ENCODE assay signal across 20 cellular contexts in genomic region chr6:29436730-29437129, GRCh38. TPM values are rescaled to one million over a fixed set of nuclear protein-coding genes. Genes with fewer than 3 reads are reported as not detected.
"Had no signal": no experiment of that assay in that cellular context is flagged by ENCODE, and none has a peak within 500 bp of the region (broad histone marks: within the 10 kb centered on the region; RNA-seq: fewer than 3 reads in every experiment).

No MANE protein-coding gene starts in this region.

RNA-seq across cellular contexts. Expression of gene OR10C1, which starts 2.4 kb away (rescaled TPM):
- total RNA-seq: activated CD8-positive, alpha-beta memory T cell treated with anti-CD3 and anti-CD28 coated beads for 36 hours; activated naive CD4-positive, alpha-beta T cell treated with anti-CD3 and anti-CD28 coated beads for 36 hours; activated naive CD8-positive, alpha-beta T cell treated with anti-CD3 and anti-CD28 coated beads for 36 hours; activated T-helper 1 cell treated with anti-CD3 and anti-CD28 coated beads, Interleukin-12 subunit alpha, Interleukin-12 subunit beta, Interleukin-2, Interleukin-4 antibody, amounts not matched to agents 30 ng/mL and 10 ng/mL and 1 ng/mL, durations not matched to agents 14 hours and 24 hours and 36 hours; adrenal gland; aorta; body of pancreas; dermis blood vessel endothelial cell; esophagus squamous epithelium; glomerular endothelial cell; heart right ventricle; left ventricle myocardium inferior; lung; mucosa of gallbladder; osteocyte; posterior vena cava; spleen; suprapubic skin; tibial nerve; urinary bladder had no signal
- polyA plus RNA-seq: adrenal gland, aorta, heart right ventricle, lung, spleen, urinary bladder had no signal

RNA-seq across cellular contexts. Expression of gene OR11A1, which starts 20.1 kb away (rescaled TPM):
- total RNA-seq: activated CD8-positive, alpha-beta memory T cell treated with anti-CD3 and anti-CD28 coated beads for 36 hours; activated naive CD4-positive, alpha-beta T cell treated with anti-CD3 and anti-CD28 coated beads for 36 hours; activated naive CD8-positive, alpha-beta T cell treated with anti-CD3 and anti-CD28 coated beads for 36 hours; activated T-helper 1 cell treated with anti-CD3 and anti-CD28 coated beads, Interleukin-12 subunit alpha, Interleukin-12 subunit beta, Interleukin-2, Interleukin-4 antibody, amounts not matched to agents 30 ng/mL and 10 ng/mL and 1 ng/mL, durations not matched to agents 14 hours and 24 hours and 36 hours; adrenal gland; aorta; body of pancreas; dermis blood vessel endothelial cell; esophagus squamous epithelium; glomerular endothelial cell; heart right ventricle; left ventricle myocardium inferior; lung; mucosa of gallbladder; osteocyte; posterior vena cava; spleen; suprapubic skin; tibial nerve; urinary bladder had no signal
- polyA plus RNA-seq: adrenal gland, aorta, heart right ventricle, lung, spleen, urinary bladder had no signal

RNA-seq across cellular contexts. Expression of gene OR2H1, which starts 20.2 kb away (rescaled TPM):
- total RNA-seq: activated CD8-positive, alpha-beta memory T cell treated with anti-CD3 and anti-CD28 coated beads for 36 hours; activated naive CD4-positive, alpha-beta T cell treated with anti-CD3 and anti-CD28 coated beads for 36 hours; activated naive CD8-positive, alpha-beta T cell treated with anti-CD3 and anti-CD28 coated beads for 36 hours; activated T-helper 1 cell treated with anti-CD3 and anti-CD28 coated beads, Interleukin-12 subunit alpha, Interleukin-12 subunit beta, Interleukin-2, Interleukin-4 antibody, amounts not matched to agents 30 ng/mL and 10 ng/mL and 1 ng/mL, durations not matched to agents 14 hours and 24 hours and 36 hours; adrenal gland; aorta; body of pancreas; dermis blood vessel endothelial cell; esophagus squamous epithelium; glomerular endothelial cell; heart right ventricle; left ventricle myocardium inferior; lung; mucosa of gallbladder; osteocyte; posterior vena cava; spleen; suprapubic skin; tibial nerve; urinary bladder had no signal
- polyA plus RNA-seq: adrenal gland, aorta, heart right ventricle, lung, spleen, urinary bladder had no signal

RNA-seq across cellular contexts. Expression of gene OR12D1, which starts 22.0 kb away (rescaled TPM):
- total RNA-seq: activated CD8-positive, alpha-beta memory T cell treated with anti-CD3 and anti-CD28 coated beads for 36 hours; activated naive CD4-positive, alpha-beta T cell treated with anti-CD3 and anti-CD28 coated beads for 36 hours; activated naive CD8-positive, alpha-beta T cell treated with anti-CD3 and anti-CD28 coated beads for 36 hours; activated T-helper 1 cell treated with anti-CD3 and anti-CD28 coated beads, Interleukin-12 subunit alpha, Interleukin-12 subunit beta, Interleukin-2, Interleukin-4 antibody, amounts not matched to agents 30 ng/mL and 10 ng/mL and 1 ng/mL, durations not matched to agents 14 hours and 24 hours and 36 hours; adrenal gland; aorta; body of pancreas; dermis blood vessel endothelial cell; esophagus squamous epithelium; glomerular endothelial cell; heart right ventricle; left ventricle myocardium inferior; lung; mucosa of gallbladder; osteocyte; posterior vena cava; spleen; suprapubic skin; tibial nerve; urinary bladder had no signal
- polyA plus RNA-seq: adrenal gland, aorta, heart right ventricle, lung, spleen, urinary bladder had no signal

RNA-seq across cellular contexts. Expression of gene OR12D2, which starts 41.3 kb away (rescaled TPM):
- total RNA-seq: activated CD8-positive, alpha-beta memory T cell treated with anti-CD3 and anti-CD28 coated beads for 36 hours; activated naive CD4-positive, alpha-beta T cell treated with anti-CD3 and anti-CD28 coated beads for 36 hours; activated naive CD8-positive, alpha-beta T cell treated with anti-CD3 and anti-CD28 coated beads for 36 hours; activated T-helper 1 cell treated with anti-CD3 and anti-CD28 coated beads, Interleukin-12 subunit alpha, Interleukin-12 subunit beta, Interleukin-2, Interleukin-4 antibody, amounts not matched to agents 30 ng/mL and 10 ng/mL and 1 ng/mL, durations not matched to agents 14 hours and 24 hours and 36 hours; adrenal gland; aorta; body of pancreas; dermis blood vessel endothelial cell; esophagus squamous epithelium; glomerular endothelial cell; heart right ventricle; left ventricle myocardium inferior; mucosa of gallbladder; osteocyte; posterior vena cava; spleen; suprapubic skin; tibial nerve; urinary bladder had no signal
- polyA plus RNA-seq: adrenal gland, aorta, heart right ventricle, lung, spleen, urinary bladder had no signal
